ENCODE assay signal across 12 cellular contexts in the genomic region with DNA sequence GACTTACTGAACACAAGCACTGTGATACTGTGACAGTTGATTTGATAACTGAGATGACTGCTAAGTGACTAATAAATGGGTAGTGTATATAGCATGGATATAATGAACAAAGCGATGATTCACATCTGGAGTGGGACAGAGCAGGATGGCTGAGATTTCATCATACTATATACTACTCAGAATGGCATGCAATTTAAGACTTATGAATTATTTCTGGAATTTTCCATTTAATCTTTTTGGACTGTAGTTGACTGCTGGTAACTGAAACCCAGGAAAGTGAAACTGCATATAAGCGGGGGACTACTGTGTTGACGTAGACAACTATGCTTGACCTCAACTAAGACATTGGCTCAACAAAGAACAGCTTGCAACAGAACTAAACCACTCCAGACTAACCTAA. TPM values are rescaled to one million over a fixed set of nuclear protein-coding genes. Genes with fewer than 3 reads are reported as not detected.
DNase-seq lines count a peak whose midpoint lies in the region; ATAC-seq and TF ChIP-seq lines count a peak whose summit lies in the region.
"Had no signal": no experiment of that assay in that cellular context is flagged by ENCODE, and none has a peak within 500 bp of the region (broad histone marks: within the 10 kb centered on the region; RNA-seq: fewer than 3 reads in every experiment).

No MANE protein-coding gene starts in this region.

- no peaks in the 10 kb centered on the region for H3K27me3 ChIP-seq in PC-3 (ENCODE audit: low read length)
- H3K27me3 ChIP-seq: heart left ventricle had no signal

- H3K9me3 Mint-ChIP-seq in chondrocyte (ENCODE audit: low read depth): no peaks in the 10 kb centered on the region
- no peaks in the 10 kb centered on the region for H3K9me3 Mint-ChIP-seq in osteocyte (ENCODE audit: unreplicated experiment)

- H3K36me3 ChIP-seq in PC-3 (ENCODE audit: low read depth, low read length): no peaks in the 10 kb centered on the region
- H3K36me3 ChIP-seq: heart left ventricle had no signal

- H3K27ac Mint-ChIP-seq in chondrocyte (ENCODE audit: unreplicated experiment) (peak overlapping the region; percentile 93), osteocyte (ENCODE audit: unreplicated experiment) (peak overlapping the region; percentile 94)

- H3K27me3 Mint-ChIP-seq in chondrocyte (ENCODE audit: low read depth) (no peaks in the 10 kb centered on the region), osteocyte (ENCODE audit: unreplicated experiment) (no peaks in the 10 kb centered on the region)

- no peak overlapping the region for H2AFZ ChIP-seq in PC-3 (ENCODE audit: low read length)

- H3K4me1 ChIP-seq in PC-3 (ENCODE audit: insufficient read depth, low read length): peaks cover 30% of the 10 kb centered on the region
- H3K4me1 ChIP-seq: heart left ventricle had no signal

- H3K9ac ChIP-seq in PC-3 (ENCODE audit: low read length): peak overlapping the region; percentile 32

- H3K9me2 ChIP-seq in PC-3 (replicated peaks; ENCODE audit: low read length): no peaks in the 10 kb centered on the region

- TF ChIP-seq CTCF in PC-3 (conservative IDR thresholded peaks at IDR 0.05; ENCODE audit: low read depth, low read length): no peak
- TF ChIP-seq CTCF in chondrocyte (IDR thresholded peaks at IDR 0.05): no peak
- no peak for TF ChIP-seq CTCF in osteocyte (IDR thresholded peaks at IDR 0.05)

- H3F3A ChIP-seq in PC-3 (ENCODE audit: low read length, unreplicated experiment): no peaks in the 10 kb centered on the region

- peak overlapping the region; percentile 43 for H3K4me2 ChIP-seq in PC-3 (ENCODE audit: low read length)

- peak overlapping the region; percentile 85 for H3K27ac ChIP-seq in PC-3 (ENCODE audit: low read length)
- H3K27ac ChIP-seq: heart left ventricle had no signal

- BruUV-seq in PC-3 (replicated peaks; lab: Mats Ljungman, UMichigan): no TSS peak

- intact Hi-C loops in PC-3 (cut with micrococcal nuclease): no loop called here

- no peaks in the 10 kb centered on the region for H4K20me1 ChIP-seq in PC-3 (ENCODE audit: low read length)

- DNase-seq in GM04503 (ENCODE audit: low read depth) (peak; percentile 79), PC-3 (peak; percentile 89), chondrocyte (ENCODE audit: low spot score) (no peak), osteocyte (ENCODE audit: extremely low spot score, unreplicated experiment) (no peak), hippocampal formation (lab: John Stamatoyannopoulos, UW) (no peak)
- no peak for DNase-seq in NK-92 treated with Interleukin-12 subunit alpha and Interleukin-12 subunit beta, amount 100 ng/mL, for 24 hours (lab: John Stamatoyannopoulos, UW)
- no peak for DNase-seq in activated CD8-positive, alpha-beta memory T cell treated with anti-CD3 and anti-CD28 coated beads, Interleukin-2, amount 50 U/mL, for 4 hours
- DNase-seq: activated CD4-positive, alpha-beta T cell treated with anti-CD3 and anti-CD28 coated beads, Interleukin-2, amount 50 U/mL, for 48 hours; central memory CD4-positive, alpha-beta T cell; heart left ventricle; NCI-H146; RPMI8226 had no signal

- H3K36me3 Mint-ChIP-seq in chondrocyte (ENCODE audit: low read depth) (no peaks in the 10 kb centered on the region), osteocyte (ENCODE audit: unreplicated experiment) (no peaks in the 10 kb centered on the region)

- CTCF ChIA-PET in PC-3 (lab: Charles Lee): no interaction called here

- peak; percentile 94 for ATAC-seq in PC-3

- POLR2A ChIA-PET in PC-3 (lab: Charles Lee; ENCODE audit: unreplicated experiment): interaction anchor here (0.6 kb wide), 1 partner anchor 245 kb away, joined by 4 read pairs; no protein-coding TSS in a partner anchor

- H3K9me3 ChIP-seq in PC-3 (ENCODE audit: low read length): no peaks in the 10 kb centered on the region
- H3K9me3 ChIP-seq: heart left ventricle had no signal

- H3K4me1 Mint-ChIP-seq in chondrocyte (ENCODE audit: low read depth) (peaks cover 16% of the 10 kb centered on the region), osteocyte (ENCODE audit: unreplicated experiment) (peaks cover 12% of the 10 kb centered on the region)

- H3K4me3 ChIP-seq in PC-3 (ENCODE audit: low read length): no peak overlapping the region
- H3K4me3 ChIP-seq: heart left ventricle had no signal

- H3K4me3 Mint-ChIP-seq in chondrocyte (ENCODE audit: unreplicated experiment) (peak overlapping the region; percentile 37), osteocyte (ENCODE audit: unreplicated experiment) (peak overlapping the region; percentile 24)

- H3K79me2 ChIP-seq in PC-3 (ENCODE audit: low read length): no peaks in the 10 kb centered on the region

RNA-seq across cellular contexts. Expression of gene NUCB2, which starts 20.0 kb away (rescaled TPM):
- total RNA-seq in PC-3 (2014; rRNA removed) (23.4 and 27.6 TPM in 2 replicates), chondrocyte (133 to 231 TPM (median 134 TPM) in 3 replicates), osteocyte (78.8 and 82.7 TPM in 2 replicates)

RNA-seq across cellular contexts. Expression of gene PIK3C2A, which starts 48.7 kb away (rescaled TPM):
- 30.1 and 35.0 TPM in 2 replicates for total RNA-seq in PC-3 (2014; rRNA removed)
- 57.0 to 60.4 TPM (median 59.4 TPM) in 3 replicates for total RNA-seq in chondrocyte
- 63.1 and 73.0 TPM in 2 replicates for total RNA-seq in osteocyte

Comparison
In these comparisons a context has a peak if more than half of its experiments do, and no peak if none do; other contexts are left out.
1. DNase-seq: peak in GM04503 (single experiment) and PC-3 (single experiment); none in chondrocyte (single experiment), osteocyte (single experiment), hippocampal formation (0 of 2), NK-92 treated with Interleukin-12 subunit alpha and Interleukin-12 subunit beta, amount 100 ng/mL, for 24 hours (single experiment) and activated CD8-positive, alpha-beta memory T cell treated with anti-CD3 and anti-CD28 coated beads, Interleukin-2, amount 50 U/mL, for 4 hours (single experiment).